ENCODE assay signal across 10 cellular contexts in the genomic region with DNA sequence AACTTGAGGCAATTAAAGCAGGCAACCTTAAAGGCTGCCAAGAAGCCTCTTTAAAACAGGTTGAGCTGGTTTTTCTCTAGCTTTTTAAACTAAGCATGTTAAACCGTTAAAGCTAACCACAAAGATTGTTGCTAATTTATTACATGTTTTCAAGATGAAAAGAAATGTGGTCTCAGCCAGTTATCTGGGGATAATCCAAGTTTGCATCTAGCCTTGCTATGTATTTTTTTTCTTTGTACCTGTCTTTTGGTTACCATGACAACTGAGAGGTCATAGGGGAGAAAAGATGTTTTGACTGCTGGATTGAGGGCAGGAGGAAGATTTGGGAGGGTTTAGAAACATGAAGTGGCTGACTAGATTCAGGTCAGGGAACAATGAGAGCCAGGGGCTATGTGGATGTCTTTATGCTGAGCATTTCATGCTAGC. TPM values are rescaled to one million over a fixed set of nuclear protein-coding genes. Genes with fewer than 3 reads are reported as not detected.
DNase-seq lines count a peak whose midpoint lies in the region; ATAC-seq and TF ChIP-seq lines count a peak whose summit lies in the region.
"Had no signal": no experiment of that assay in that cellular context is flagged by ENCODE, and none has a peak within 500 bp of the region (broad histone marks: within the 10 kb centered on the region; RNA-seq: fewer than 3 reads in every experiment).

No MANE protein-coding gene starts in this region.

- ATAC-seq in CD4-positive, alpha-beta T cell (ENCODE audit: poor library complexity) = peak; percentile 82
- no peak for ATAC-seq in GM18511 (IDR thresholded peaks at IDR 0.05; ENCODE audit: unreplicated experiment)
- ATAC-seq in GM18907 (IDR thresholded peaks at IDR 0.05; ENCODE audit: unreplicated experiment) = no peak
- no peak for ATAC-seq in right cardiac atrium

- H3K9me3 Mint-ChIP-seq in CD4-positive, alpha-beta T cell = no peaks in the 10 kb centered on the region
- H3K9me3 Mint-ChIP-seq: stimulated activated memory B cell treated with anti-CD40 and anti-IgM and Interleukin-4, amounts not matched to agents 10 μg/mL and 1 μg/mL and 100 μg/mL, for 72 hours had no signal

- CTCF ChIA-PET in CD4-positive, alpha-beta T cell (lab: Charles Lee) = interaction anchor here (1.4 kb wide), 1 partner anchor 36 kb away, joined by 3 read pairs; no protein-coding TSS in a partner anchor

- H3K27ac Mint-ChIP-seq in CD4-positive, alpha-beta T cell = peak overlapping the region; percentile 82
- H3K27ac Mint-ChIP-seq: stimulated activated memory B cell treated with anti-CD40 and anti-IgM and Interleukin-4, amounts not matched to agents 10 μg/mL and 1 μg/mL and 100 μg/mL, for 72 hours had no signal

- H3K9me3 ChIP-seq in CD4-positive, alpha-beta T cell (ENCODE audit: control insufficient read depth, low read length) = no peaks in the 10 kb centered on the region
- H3K9me3 ChIP-seq in ascending aorta (no peaks in the 10 kb centered on the region), muscle layer of duodenum (ENCODE audit: control insufficient read depth in 1 of 2, low read length in 2 of 2) (no peaks in the 10 kb centered on the region), right cardiac atrium (ENCODE audit: control insufficient read depth, low read length) (no peaks in the 10 kb centered on the region)

- POLR2A ChIA-PET in CD4-positive, alpha-beta T cell (lab: Charles Lee) = interaction anchor here (1.2 kb wide), 1 partner anchor 76 kb away, joined by 3 read pairs; a partner anchor contains a TSS

- peaks cover 23% of the 10 kb centered on the region for H3K4me1 Mint-ChIP-seq in CD4-positive, alpha-beta T cell (ENCODE audit: low read depth)
- H3K4me1 Mint-ChIP-seq: stimulated activated memory B cell treated with anti-CD40 and anti-IgM and Interleukin-4, amounts not matched to agents 10 μg/mL and 1 μg/mL and 100 μg/mL, for 72 hours had no signal

- H3K27me3 Mint-ChIP-seq in CD4-positive, alpha-beta T cell = no peaks in the 10 kb centered on the region

- H3K36me3 Mint-ChIP-seq in CD4-positive, alpha-beta T cell (ENCODE audit: low read depth) = no peaks in the 10 kb centered on the region
- H3K36me3 Mint-ChIP-seq: stimulated activated memory B cell treated with anti-CD40 and anti-IgM and Interleukin-4, amounts not matched to agents 10 μg/mL and 1 μg/mL and 100 μg/mL, for 72 hours had no signal

- no peak overlapping the region for H3K4me3 ChIP-seq in ascending aorta
- H3K4me3 ChIP-seq in muscle layer of duodenum (ENCODE audit: low read depth in 1 of 2, low read length in 2 of 2) = no peak overlapping the region
- H3K4me3 ChIP-seq in right cardiac atrium (ENCODE audit: low read length) = no peak overlapping the region

- no peak overlapping the region for H3K27ac ChIP-seq in CD4-positive, alpha-beta T cell (ENCODE audit: low read depth, low read length)
- H3K27ac ChIP-seq in ascending aorta (peak overlapping the region; percentile 84 to 94), muscle layer of duodenum (ENCODE audit: low read length) (peak overlapping the region; percentile 61), right cardiac atrium (ENCODE audit: low read length) (no peak overlapping the region)

- H3K4me3 Mint-ChIP-seq in CD4-positive, alpha-beta T cell = peak overlapping the region; percentile 1
- H3K4me3 Mint-ChIP-seq: stimulated activated memory B cell treated with anti-CD40 and anti-IgM and Interleukin-4, amounts not matched to agents 10 μg/mL and 1 μg/mL and 100 μg/mL, for 72 hours had no signal

- H3K36me3 ChIP-seq in ascending aorta (no peaks in the 10 kb centered on the region), muscle layer of duodenum (ENCODE audit: control insufficient read depth in 1 of 2, insufficient read depth in 2 of 2, low read length in 2 of 2) (no peaks in the 10 kb centered on the region)

- WGBS in right cardiac atrium = 59% methylated on average over 1 of the region's 1 CpG

- no peak for TF ChIP-seq CTCF in CD4-positive, alpha-beta T cell (IDR thresholded peaks at IDR 0.05)
- no peak for TF ChIP-seq CTCF in ascending aorta (IDR thresholded peaks at IDR 0.05)

- peak in 1 of 10 experiments; percentile 17 for DNase-seq in CD4-positive, alpha-beta T cell
- DNase-seq in ascending aorta (ENCODE audit: low spot score in 2 of 2) = no peak
- DNase-seq in 8988T = no peak
- DNase-seq in right cardiac atrium = no peak
- DNase-seq: activated CD4-positive, alpha-beta T cell treated with anti-CD3 and anti-CD28 coated beads for 1 hour had no signal

- TF ChIP-seq RAD21 in Ishikawa (IDR thresholded peaks at IDR 0.05; ENCODE audit: low read depth) = no peak

- H3K27me3 ChIP-seq in CD4-positive, alpha-beta T cell (ENCODE audit: control insufficient read depth, insufficient read depth, low read length) = no peaks in the 10 kb centered on the region
- H3K27me3 ChIP-seq in ascending aorta (no peaks in the 10 kb centered on the region), muscle layer of duodenum (ENCODE audit: low read depth, low read length) (no peaks in the 10 kb centered on the region), right cardiac atrium (ENCODE audit: control insufficient read depth, insufficient read depth) (no peaks in the 10 kb centered on the region)

- intact Hi-C loops in CD4-positive, alpha-beta T cell (cut with DNase I, micrococcal nuclease) = loop anchor here in 1 of 2 experiments (1.0 kb wide), 1 partner anchor 20 kb away; no protein-coding TSS in a partner anchor
- intact Hi-C loops in ascending aorta (cut with DNase I) (no loop called here), right cardiac atrium (cut with DNase I) (no loop called here)

- TF ChIP-seq EP300 in Ishikawa (IDR thresholded peaks at IDR 0.05; ENCODE audit: borderline replicate concordance) = peak; percentile 55; the same call in 1 of the 2 replicates

- H3K4me1 ChIP-seq in ascending aorta = peaks cover 6 to 11% of the 10 kb centered on the region in 2 donors
- peaks cover 0 to 5% of the 10 kb centered on the region in 2 donors for H3K4me1 ChIP-seq in muscle layer of duodenum (ENCODE audit: control insufficient read depth in 1 of 2, insufficient read depth in 2 of 2, low read length in 2 of 2)
- H3K4me1 ChIP-seq in right cardiac atrium (ENCODE audit: control insufficient read depth, insufficient read depth, low read length) = no peaks in the 10 kb centered on the region

TF ChIP-seq in Ishikawa, 13 proteins besides CTCF, POLR2A, EP300 and RAD21:
- peak; percentile 91 for TF ChIP-seq NFIC (IDR thresholded peaks at IDR 0.05)
- no peak for TF ChIP-seq ZBTB7A (IDR thresholded peaks at IDR 0.05; ENCODE audit: low read depth)
- TF ChIP-seq TCF12 (IDR thresholded peaks at IDR 0.05; ENCODE audit: low read depth) = peak; percentile 50; the same call in 1 of the 2 replicates
- TF ChIP-seq, protein P1, sequence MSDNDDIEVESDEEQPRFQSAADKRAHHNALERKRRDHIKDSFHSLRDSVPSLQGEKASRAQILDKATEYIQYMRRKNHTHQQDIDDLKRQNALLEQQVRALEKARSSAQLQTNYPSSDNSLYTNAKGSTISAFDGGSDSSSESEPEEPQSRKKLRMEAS (IDR thresholded peaks at IDR 0.05) = peak; percentile 31
- TF ChIP-seq, protein P2, sequence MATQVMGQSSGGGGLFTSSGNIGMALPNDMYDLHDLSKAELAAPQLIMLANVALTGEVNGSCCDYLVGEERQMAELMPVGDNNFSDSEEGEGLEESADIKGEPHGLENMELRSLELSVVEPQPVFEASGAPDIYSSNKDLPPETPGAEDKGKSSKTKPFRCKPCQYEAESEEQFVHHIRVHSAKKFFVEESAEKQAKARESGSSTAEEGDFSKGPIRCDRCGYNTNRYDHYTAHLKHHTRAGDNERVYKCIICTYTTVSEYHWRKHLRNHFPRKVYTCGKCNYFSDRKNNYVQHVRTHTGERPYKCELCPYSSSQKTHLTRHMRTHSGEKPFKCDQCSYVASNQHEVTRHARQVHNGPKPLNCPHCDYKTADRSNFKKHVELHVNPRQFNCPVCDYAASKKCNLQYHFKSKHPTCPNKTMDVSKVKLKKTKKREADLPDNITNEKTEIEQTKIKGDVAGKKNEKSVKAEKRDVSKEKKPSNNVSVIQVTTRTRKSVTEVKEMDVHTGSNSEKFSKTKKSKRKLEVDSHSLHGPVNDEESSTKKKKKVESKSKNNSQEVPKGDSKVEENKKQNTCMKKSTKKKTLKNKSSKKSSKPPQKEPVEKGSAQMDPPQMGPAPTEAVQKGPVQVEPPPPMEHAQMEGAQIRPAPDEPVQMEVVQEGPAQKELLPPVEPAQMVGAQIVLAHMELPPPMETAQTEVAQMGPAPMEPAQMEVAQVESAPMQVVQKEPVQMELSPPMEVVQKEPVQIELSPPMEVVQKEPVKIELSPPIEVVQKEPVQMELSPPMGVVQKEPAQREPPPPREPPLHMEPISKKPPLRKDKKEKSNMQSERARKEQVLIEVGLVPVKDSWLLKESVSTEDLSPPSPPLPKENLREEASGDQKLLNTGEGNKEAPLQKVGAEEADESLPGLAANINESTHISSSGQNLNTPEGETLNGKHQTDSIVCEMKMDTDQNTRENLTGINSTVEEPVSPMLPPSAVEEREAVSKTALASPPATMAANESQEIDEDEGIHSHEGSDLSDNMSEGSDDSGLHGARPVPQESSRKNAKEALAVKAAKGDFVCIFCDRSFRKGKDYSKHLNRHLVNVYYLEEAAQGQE (IDR thresholded peaks at IDR 0.05; ENCODE audit: low read depth) = no peak
- no peak for TF ChIP-seq CREB1 (IDR thresholded peaks at IDR 0.05; ENCODE audit: low read depth)
- 0 out of 2 replicates have a peak, but pooled peaks have one; percentile 9 for TF ChIP-seq TEAD4 (IDR thresholded peaks at IDR 0.05)
- TF ChIP-seq FOXM1 (IDR thresholded peaks at IDR 0.05; ENCODE audit: borderline replicate concordance, low read depth) = peak; percentile 84
- TF ChIP-seq EGR1 (IDR thresholded peaks at IDR 0.05) = no peak
- no peak for TF ChIP-seq TAF1 (IDR thresholded peaks at IDR 0.05; ENCODE audit: low read depth)

RNA-seq across cellular contexts. Expression of a gene that starts 19.2 kb away (rescaled TPM):
- total RNA-seq in CD4-positive, alpha-beta T cell = 10 to 100 TPM; 10.2 to 11.8 TPM
- total RNA-seq in ascending aorta (8.4 TPM), right cardiac atrium (1 to 10 TPM; 1.9 to 3.0 (median 2.6) TPM)
- 0.84 TPM for polyA plus RNA-seq in right cardiac atrium

RNA-seq across cellular contexts. Expression of a gene that starts 50.0 kb away (rescaled TPM):
- total RNA-seq in CD4-positive, alpha-beta T cell = under 1 TPM; 0.08 to 0.22 TPM
- total RNA-seq in ascending aorta (not detected), right cardiac atrium (1 to 10 TPM; 3.8 to 7.4 (median 4.8) TPM)
- polyA plus RNA-seq in right cardiac atrium = 2.2 TPM

Comparison
In these comparisons a context has a peak if more than half of its experiments do, and no peak if none do; other contexts are left out.
1. H3K27ac ChIP-seq: peak in ascending aorta (2 of 2) and muscle layer of duodenum (single experiment); none in CD4-positive, alpha-beta T cell (single experiment) and right cardiac atrium (single experiment).